Comparison of ENCODE assay signal across 21 cellular contexts in the genomic region with DNA sequence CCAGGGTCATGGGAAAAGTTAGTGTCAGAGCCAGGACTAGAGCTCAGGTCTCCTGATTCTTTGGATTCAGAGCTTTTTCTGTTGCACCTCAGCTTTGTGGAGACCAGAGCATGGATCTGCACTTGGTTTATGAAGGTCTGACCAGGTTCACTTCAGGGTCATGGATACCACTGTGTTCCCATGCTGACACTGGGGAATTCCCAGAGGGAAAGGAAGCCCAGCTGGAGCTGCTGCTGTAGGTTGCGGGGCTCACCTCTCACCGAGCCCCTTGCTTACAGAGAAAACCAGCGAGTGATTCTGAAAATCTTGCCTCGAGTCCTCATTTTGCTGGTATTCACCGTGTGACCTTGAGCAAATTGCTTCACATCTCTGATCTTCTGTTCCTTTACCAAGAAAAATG.
A peak's percentile ranks its signal among the peaks of the same experiment; 100 is the strongest.
DNase-seq lines count a peak whose midpoint lies in the region; ATAC-seq, FAIRE-seq and TF ChIP-seq lines count a peak whose summit lies in the region.
"Had no signal": no experiment of that assay in that cellular context is flagged by ENCODE, and none has a peak within 500 bp of the region (broad histone marks: within the 10 kb centered on the region; RNA-seq: fewer than 3 reads in every experiment).

No MANE protein-coding gene starts in this region.

- H3K4me3 ChIP-seq in heart right ventricle = no peak overlapping the region
- H3K4me3 ChIP-seq: left lung, neural progenitor cell, prostate gland, vagina had no signal

- intact Hi-C loops in activated CD8-positive, alpha-beta T cell treated with anti-CD3 and anti-CD28 coated beads for 36 hours (cut with micrococcal nuclease) = no loop called here
- intact Hi-C loops in heart right ventricle (cut with DNase I) (no loop called here), sciatic nerve (cut with DNase I) (no loop called here)

- no peak for TF ChIP-seq CTCF in activated CD8-positive, alpha-beta T cell treated with anti-CD3 and anti-CD28 coated beads for 36 hours (IDR thresholded peaks at IDR 0.05)
- no peak for TF ChIP-seq CTCF in heart right ventricle (IDR thresholded peaks at IDR 0.05)

- H3K27me3 ChIP-seq in heart right ventricle = no peaks in the 10 kb centered on the region
- H3K27me3 ChIP-seq: left lung, neural progenitor cell, vagina had no signal

- no peaks in the 10 kb centered on the region for H3K9me3 ChIP-seq in heart right ventricle
- H3K9me3 ChIP-seq: left lung, prostate gland, vagina had no signal

- peaks cover 15 to 92% (median 68%) of the 10 kb centered on the region in 9 donors for H3K4me1 ChIP-seq in heart right ventricle
- H3K4me1 ChIP-seq: prostate gland had no signal

- no peak for ATAC-seq in activated CD8-positive, alpha-beta T cell treated with anti-CD3 and anti-CD28 coated beads for 36 hours
- ATAC-seq in activated CD8-positive, alpha-beta T cell treated with anti-CD3 and anti-CD28 coated beads, Interleukin-2, amount 10 ng/mL, durations not matched to agents 7 days and 5 days = no peak
- ATAC-seq in activated T-helper 17 cell treated with anti-CD3 and anti-CD28 coated beads, Interleukin-2, amount 50 U/mL, for 72 hours (replicated peaks) = no peak
- no peak for ATAC-seq in heart right ventricle
- no peak for ATAC-seq in sciatic nerve
- ATAC-seq: activated CD4-positive, CD25-positive, alpha-beta regulatory T cell treated with anti-CD3 and anti-CD28 coated beads, Interleukin-2, amount 50 U/mL, for 24 hours; HepG2; left lung had no signal

- POLR2A ChIA-PET in activated CD8-positive, alpha-beta T cell treated with anti-CD3 and anti-CD28 coated beads for 36 hours (lab: Charles Lee) = interaction anchor here (1.1 to 1.3 kb wide), 2 partner anchors 33 to 50 kb away, joined by 3 to 5 read pairs; no protein-coding TSS in a partner anchor
- POLR2A ChIA-PET in activated CD8-positive, alpha-beta T cell treated with anti-CD3 and anti-CD28 coated beads, Interleukin-2, amount 10 ng/mL, durations not matched to agents 7 days and 5 days (lab: Charles Lee) = no interaction called here

- H3K27ac Mint-ChIP-seq in activated CD8-positive, alpha-beta T cell treated with anti-CD3 and anti-CD28 coated beads for 36 hours = peak overlapping the region; percentile 88
- no peak overlapping the region for H3K27ac Mint-ChIP-seq in activated CD8-positive, alpha-beta T cell treated with anti-CD3 and anti-CD28 coated beads, Interleukin-2, amount 10 ng/mL, durations not matched to agents 7 days and 5 days
- H3K27ac Mint-ChIP-seq in activated T-helper 17 cell treated with anti-CD3 and anti-CD28 coated beads, Interleukin-2, amount 50 U/mL, for 72 hours = peak overlapping the region; percentile 95
- H3K27ac Mint-ChIP-seq: B cell had no signal

- no peaks in the 10 kb centered on the region for H3K27me3 Mint-ChIP-seq in activated CD8-positive, alpha-beta T cell treated with anti-CD3 and anti-CD28 coated beads for 36 hours
- no peaks in the 10 kb centered on the region for H3K27me3 Mint-ChIP-seq in activated CD8-positive, alpha-beta T cell treated with anti-CD3 and anti-CD28 coated beads, Interleukin-2, amount 10 ng/mL, durations not matched to agents 7 days and 5 days (ENCODE audit: low read depth)
- no peaks in the 10 kb centered on the region for H3K27me3 Mint-ChIP-seq in activated T-helper 17 cell treated with anti-CD3 and anti-CD28 coated beads, Interleukin-2, amount 50 U/mL, for 72 hours
- H3K27me3 Mint-ChIP-seq: B cell had no signal

- WGBS in heart right ventricle, 2 donors = 87 to 89% methylated on average over 5 of the region's 5 CpGs

- H3K4me1 Mint-ChIP-seq in activated CD8-positive, alpha-beta T cell treated with anti-CD3 and anti-CD28 coated beads for 36 hours (ENCODE audit: low read depth) = peaks cover 51% of the 10 kb centered on the region
- peaks cover 40% of the 10 kb centered on the region for H3K4me1 Mint-ChIP-seq in activated CD8-positive, alpha-beta T cell treated with anti-CD3 and anti-CD28 coated beads, Interleukin-2, amount 10 ng/mL, durations not matched to agents 7 days and 5 days (ENCODE audit: low read depth)
- H3K4me1 Mint-ChIP-seq in activated T-helper 17 cell treated with anti-CD3 and anti-CD28 coated beads, Interleukin-2, amount 50 U/mL, for 72 hours = peaks cover 39% of the 10 kb centered on the region

- peak overlapping the region in 7 of 10 donors; percentile 81 to 91 (median 86) for H3K27ac ChIP-seq in heart right ventricle
- H3K27ac ChIP-seq: neural progenitor cell, prostate gland, RWPE1, vagina had no signal

- H3K9me3 Mint-ChIP-seq in activated CD8-positive, alpha-beta T cell treated with anti-CD3 and anti-CD28 coated beads for 36 hours = no peaks in the 10 kb centered on the region
- H3K9me3 Mint-ChIP-seq in activated CD8-positive, alpha-beta T cell treated with anti-CD3 and anti-CD28 coated beads, Interleukin-2, amount 10 ng/mL, durations not matched to agents 7 days and 5 days (ENCODE audit: insufficient read depth) = no peaks in the 10 kb centered on the region
- no peaks in the 10 kb centered on the region for H3K9me3 Mint-ChIP-seq in activated T-helper 17 cell treated with anti-CD3 and anti-CD28 coated beads, Interleukin-2, amount 50 U/mL, for 72 hours
- H3K9me3 Mint-ChIP-seq: neural progenitor cell had no signal

- FAIRE-seq in HTR-8/SVneo (lab: Jason Lieb, UNC) = no peak
- FAIRE-seq: HepG2 had no signal

- peaks cover 63% of the 10 kb centered on the region for H3K36me3 Mint-ChIP-seq in activated CD8-positive, alpha-beta T cell treated with anti-CD3 and anti-CD28 coated beads for 36 hours (ENCODE audit: low read depth)
- peaks cover 59% of the 10 kb centered on the region for H3K36me3 Mint-ChIP-seq in activated CD8-positive, alpha-beta T cell treated with anti-CD3 and anti-CD28 coated beads, Interleukin-2, amount 10 ng/mL, durations not matched to agents 7 days and 5 days (ENCODE audit: low read depth)
- peaks cover 64% of the 10 kb centered on the region for H3K36me3 Mint-ChIP-seq in activated T-helper 17 cell treated with anti-CD3 and anti-CD28 coated beads, Interleukin-2, amount 50 U/mL, for 72 hours (ENCODE audit: low read depth)

- no peak for DNase-seq in activated CD8-positive, alpha-beta T cell treated with anti-CD3 and anti-CD28 coated beads for 36 hours
- no peak for DNase-seq in activated CD8-positive, alpha-beta T cell treated with anti-CD3 and anti-CD28 coated beads, Interleukin-2, amount 10 ng/mL, durations not matched to agents 7 days and 5 days
- no peak for DNase-seq in heart right ventricle
- DNase-seq in sciatic nerve (ENCODE audit: low spot score) = peak; percentile 6
- no peak for DNase-seq in HTR-8/SVneo (ENCODE audit: insufficient read length, low spot score)
- no peak for DNase-seq in AML-193 (lab: John Stamatoyannopoulos, UW)
- DNase-seq in stimulated activated CD4-positive, alpha-beta T cell treated with anti-CD3 and anti-CD28 coated beads, Interleukin-4, amount 100 ng/mL, for 4 hours = no peak
- DNase-seq: 8988T; effector memory CD4-positive, alpha-beta T cell; HCEC 1CT; NCI-H526; stimulated activated CD4-positive, alpha-beta T cell treated with anti-CD3 and anti-CD28 coated beads, Interleukin-4, amount 100 ng/mL, for 24 hours had no signal

- H3K36me3 ChIP-seq in heart right ventricle = peaks cover 0 to 53% (median 7%) of the 10 kb centered on the region in 9 donors
- H3K36me3 ChIP-seq: neural progenitor cell, prostate gland, vagina had no signal

- H3K4me3 Mint-ChIP-seq in activated CD8-positive, alpha-beta T cell treated with anti-CD3 and anti-CD28 coated beads for 36 hours = no peak overlapping the region
- H3K4me3 Mint-ChIP-seq in activated CD8-positive, alpha-beta T cell treated with anti-CD3 and anti-CD28 coated beads, Interleukin-2, amount 10 ng/mL, durations not matched to agents 7 days and 5 days = no peak overlapping the region
- H3K4me3 Mint-ChIP-seq in activated T-helper 17 cell treated with anti-CD3 and anti-CD28 coated beads, Interleukin-2, amount 50 U/mL, for 72 hours = peak overlapping the region; percentile 68
- H3K4me3 Mint-ChIP-seq: B cell, neural progenitor cell had no signal

- CTCF ChIA-PET in activated CD8-positive, alpha-beta T cell treated with anti-CD3 and anti-CD28 coated beads for 36 hours (lab: Charles Lee) = interaction anchor here (0.7 to 1.4 kb wide), 3 partner anchors 33 to 108 kb away, joined by 3 to 4 read pairs (median 3); no protein-coding TSS in a partner anchor
- CTCF ChIA-PET in activated CD8-positive, alpha-beta T cell treated with anti-CD3 and anti-CD28 coated beads, Interleukin-2, amount 10 ng/mL, durations not matched to agents 7 days and 5 days (lab: Charles Lee) = interaction anchor here (1.1 to 1.3 kb wide), 2 partner anchors 100 to 108 kb away, joined by 3 read pairs; no protein-coding TSS in a partner anchor
